Comparison of ENCODE assay signal across 8 cellular contexts in genomic region chr4:112171051-112171763, GRCh38. TPM values are rescaled to one million over a fixed set of nuclear protein-coding genes. Genes with fewer than 3 reads are reported as not detected.
DNase-seq lines count a peak whose midpoint lies in the region; ATAC-seq and TF ChIP-seq lines count a peak whose summit lies in the region.
"Not testable (repeated sequence)": the region's sequence is repeated elsewhere in the genome, so short reads cannot be mapped to it uniquely, and the experiment has no call there.

No MANE protein-coding gene starts in this region.

- H2AFZ ChIP-seq in ACC112 (ENCODE audit: low read length, unreplicated experiment) (peak overlapping the region; percentile 78), smooth muscle cell (ENCODE audit: low read depth) (peak overlapping the region; percentile 36)

- not testable (repeated sequence) for H3K27me3 Mint-ChIP-seq in activated naive CD8-positive, alpha-beta T cell treated with anti-CD3 and anti-CD28 coated beads for 36 hours

- H4K20me1 ChIP-seq in DOHH2 (ENCODE audit: control insufficient read depth, insufficient read depth, low read depth, low read length); smooth muscle cell (ENCODE audit: low read depth): not testable (repeated sequence)

- peak overlapping the region; percentile 63 for H3K27ac Mint-ChIP-seq in activated naive CD8-positive, alpha-beta T cell treated with anti-CD3 and anti-CD28 coated beads for 36 hours

- H3F3A ChIP-seq in DOHH2 (ENCODE audit: control insufficient read depth, insufficient read depth): peaks cover 34% of the 10 kb centered on the region
- H3F3A ChIP-seq in smooth muscle cell (ENCODE audit: low read depth): not testable (repeated sequence)

- not testable (repeated sequence) for H3K9me2 ChIP-seq in DOHH2 (replicated peaks; ENCODE audit: control insufficient read depth, low read length)

- ATAC-seq in RWPE2 (ENCODE audit: low read depth): not testable (repeated sequence)
- peak; percentile 69 for ATAC-seq in left colon

- not testable (repeated sequence) for TF ChIP-seq CTCF in DOHH2 (IDR thresholded peaks at IDR 0.05; ENCODE audit: low read depth, low read length, poor library complexity, severe bottlenecking); RWPE2 (IDR thresholded peaks at IDR 0.05; ENCODE audit: poor library complexity, severe bottlenecking); smooth muscle cell (IDR thresholded peaks at IDR 0.05; ENCODE audit: borderline replicate concordance, insufficient read depth, poor library complexity, severe bottlenecking)

- H3K79me2 ChIP-seq in ACC112 (ENCODE audit: control insufficient read depth, insufficient read depth, low read length, unreplicated experiment); smooth muscle cell (ENCODE audit: low read depth): not testable (repeated sequence)
- H3K79me2 ChIP-seq in DOHH2 (ENCODE audit: control insufficient read depth, low read length): peaks cover 94% of the 10 kb centered on the region

- peak overlapping the region; percentile 12 for H3K4me3 ChIP-seq in ACC112 (ENCODE audit: low read depth, low read length)
- H3K4me3 ChIP-seq in DOHH2 (ENCODE audit: low read length): peak overlapping the region; percentile 52
- not testable (repeated sequence) for H3K4me3 ChIP-seq in RWPE2 (ENCODE audit: severe bottlenecking); smooth muscle cell

- not testable (repeated sequence) for H3K27me3 ChIP-seq in ACC112 (ENCODE audit: insufficient read depth, low read length); DOHH2 (ENCODE audit: control insufficient read depth, low read length); RWPE2 (ENCODE audit: insufficient read depth, poor library complexity, severe bottlenecking); smooth muscle cell (ENCODE audit: low read depth)

- H3K4me2 ChIP-seq in DOHH2 (ENCODE audit: low read length) (peak overlapping the region; percentile 64), smooth muscle cell (peak overlapping the region; percentile 15)

- not testable (repeated sequence) for H3K9me3 Mint-ChIP-seq in activated naive CD8-positive, alpha-beta T cell treated with anti-CD3 and anti-CD28 coated beads for 36 hours

- H3K4me1 ChIP-seq in ACC112 (ENCODE audit: control insufficient read depth, insufficient read depth, low read length, unreplicated experiment) (peaks cover 34% of the 10 kb centered on the region), DOHH2 (ENCODE audit: control insufficient read depth, low read length) (peaks cover 97% of the 10 kb centered on the region), RWPE2 (ENCODE audit: insufficient read depth, poor library complexity, severe bottlenecking) (peaks cover 54% of the 10 kb centered on the region)
- not testable (repeated sequence) for H3K4me1 ChIP-seq in smooth muscle cell (ENCODE audit: low read depth)

- H3K9ac ChIP-seq in smooth muscle cell (ENCODE audit: low read depth): peak overlapping the region; percentile 35

- peaks cover 50% of the 10 kb centered on the region for H3K4me1 Mint-ChIP-seq in activated naive CD8-positive, alpha-beta T cell treated with anti-CD3 and anti-CD28 coated beads for 36 hours

- not testable (repeated sequence) for H3K9me3 ChIP-seq in DOHH2 (ENCODE audit: control insufficient read depth, insufficient read depth, low read length); RWPE2 (ENCODE audit: severe bottlenecking); smooth muscle cell (replicated peaks; ENCODE audit: low read depth)

- H3K4me3 Mint-ChIP-seq in activated naive CD8-positive, alpha-beta T cell treated with anti-CD3 and anti-CD28 coated beads for 36 hours: not testable (repeated sequence)

- DNase-seq in LHCN-M2 (ENCODE audit: low read depth): peak; percentile 57
- not testable (repeated sequence) for DNase-seq in RWPE2 (ENCODE audit: low spot score); activated naive CD8-positive, alpha-beta T cell treated with anti-CD3 and anti-CD28 coated beads for 36 hours; epithelial cell of prostate (ENCODE audit: low read depth, low spot score); left colon; smooth muscle cell (lab: John Stamatoyannopoulos, UW; ENCODE audit: unreplicated experiment)

- 93% methylated on average over 16 of the region's 16 CpGs for WGBS in smooth muscle cell (ENCODE audit: low lambda C conversion rate)

- intact Hi-C loops in left colon (cut with DNase I, micrococcal nuclease): not testable (repeated sequence)

- H3K36me3 ChIP-seq in ACC112 (ENCODE audit: insufficient read depth, low read length); RWPE2 (ENCODE audit: low read depth); smooth muscle cell (ENCODE audit: low read depth): not testable (repeated sequence)
- peaks cover 60% of the 10 kb centered on the region for H3K36me3 ChIP-seq in DOHH2 (ENCODE audit: control insufficient read depth, low read length)

- H3K36me3 Mint-ChIP-seq in activated naive CD8-positive, alpha-beta T cell treated with anti-CD3 and anti-CD28 coated beads for 36 hours: peaks cover 42% of the 10 kb centered on the region

- H3K27ac ChIP-seq in ACC112 (ENCODE audit: low read depth, low read length) (peak overlapping the region; percentile 82), DOHH2 (ENCODE audit: low read depth, low read length) (peak overlapping the region; percentile 94), RWPE2 (ENCODE audit: poor library complexity, severe bottlenecking) (peak overlapping the region; percentile 56), epithelial cell of prostate (peak overlapping the region; percentile 80), smooth muscle cell (ENCODE audit: low read depth) (peak overlapping the region; percentile 72)

RNA-seq across cellular contexts. Expression of gene FAM241A, which starts 26.0 kb away (rescaled TPM):
- total RNA-seq in LHCN-M2 (2014; rRNA removed) (1.2 and 1.5 TPM in 2 replicates), left colon (1 to 10 TPM; 1.6 to 1.8 TPM), smooth muscle cell (0.27 and 0.31 TPM in 2 replicates)
- polyA plus RNA-seq in LHCN-M2 (2012): 0.45 TPM
- 1 to 10 TPM; 7.4 to 7.5 TPM for total RNA-seq in activated naive CD8-positive, alpha-beta T cell treated with anti-CD3 and anti-CD28 coated beads for 36 hours
- 0.19 and 0.39 TPM in 2 replicates for polyA plus RNA-seq in smooth muscle cell
